Comparison of ENCODE assay signal across 13 cellular contexts in the genomic region with DNA sequence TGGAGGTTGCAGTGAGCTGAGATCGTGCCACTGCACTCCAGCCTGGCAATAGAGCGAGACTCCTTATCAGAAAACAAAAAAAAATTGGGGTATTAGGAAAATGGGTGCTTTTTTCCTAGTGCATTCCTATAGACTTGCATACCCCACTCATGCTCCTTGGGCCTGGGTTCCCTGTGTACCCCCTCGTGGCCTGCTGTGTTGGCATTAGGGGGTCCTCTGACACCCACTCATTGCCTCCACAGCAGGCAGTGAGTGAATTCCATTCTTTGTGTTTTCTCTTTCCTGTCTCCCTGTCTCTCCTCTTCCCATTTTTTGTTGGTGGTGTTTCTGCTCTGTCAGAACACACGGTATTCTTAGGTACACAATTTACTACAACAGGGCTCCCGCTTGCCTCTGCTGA. TPM values are rescaled to one million over a fixed set of nuclear protein-coding genes. Genes with fewer than 3 reads are reported as not detected.
A peak's percentile ranks its signal among the peaks of the same experiment; 100 is the strongest.
DNase-seq lines count a peak whose midpoint lies in the region; ATAC-seq and TF ChIP-seq lines count a peak whose summit lies in the region.
"Had no signal": no experiment of that assay in that cellular context is flagged by ENCODE, and none has a peak within 500 bp of the region (broad histone marks: within the 10 kb centered on the region; RNA-seq: fewer than 3 reads in every experiment).

No MANE protein-coding gene starts in this region.

- no peak for ATAC-seq in activated naive CD4-positive, alpha-beta T cell treated with anti-CD3 and anti-CD28 coated beads, Interleukin-2, amount 50 U/mL, for 72 hours
- ATAC-seq in right cardiac atrium (no peak), GM18861 (IDR thresholded peaks at IDR 0.05; ENCODE audit: unreplicated experiment) (no peak)
- ATAC-seq in stimulated activated memory B cell treated with anti-CD40 and anti-IgM and Interleukin-4, amounts not matched to agents 10 μg/mL and 1 μg/mL and 100 μg/mL, for 72 hours, result no peak

- TF ChIP-seq CTCF in breast epithelium (IDR thresholded peaks at IDR 0.05), result no peak
- TF ChIP-seq CTCF in mammary epithelial cell (conservative IDR thresholded peaks at IDR 0.05 in 1 of 2, IDR thresholded peaks at IDR 0.05 in 1 of 2; ENCODE audit: extremely low read depth in 1 of 2, insufficient read depth in 1 of 2, low read depth in 1 of 2, low read length in 2 of 2), result no peak

- no peaks in the 10 kb centered on the region for H3K9me3 ChIP-seq in breast epithelium
- no peaks in the 10 kb centered on the region for H3K9me3 ChIP-seq in mammary epithelial cell (replicated peaks; ENCODE audit: insufficient read depth, low read length)
- no peaks in the 10 kb centered on the region for H3K9me3 ChIP-seq in right cardiac atrium (ENCODE audit: control insufficient read depth, low read length)
- H3K9me3 ChIP-seq: ovary had no signal

- CTCF ChIA-PET in mammary epithelial cell (lab: Charles Lee; ENCODE audit: low non-redundant PET), result no interaction called here

- peaks cover 24% of the 10 kb centered on the region for H3K4me1 Mint-ChIP-seq in stimulated activated memory B cell treated with anti-CD40 and anti-IgM and Interleukin-4, amounts not matched to agents 10 μg/mL and 1 μg/mL and 100 μg/mL, for 72 hours

- H2AFZ ChIP-seq in mammary epithelial cell (ENCODE audit: low read depth, low read length), result no peak overlapping the region

- 94% methylated on average over 5 of the region's 5 CpGs for WGBS in mammary epithelial cell (ENCODE audit: low coverage, missing lambda C conversion rate)
- WGBS in right cardiac atrium, result 85% methylated on average over 5 of the region's 5 CpGs

- dilution Hi-C loops in mammary epithelial cell (cut with HindIII; ENCODE audit: low sequenced_read_pairs), result no loop called here

- H3K27ac ChIP-seq in breast epithelium (peak overlapping the region; percentile 33 to 35), mammary epithelial cell (ENCODE audit: insufficient read depth, low read depth, low read length) (no peak overlapping the region), right cardiac atrium (ENCODE audit: low read length) (peak overlapping the region; percentile 84)
- H3K27ac ChIP-seq: ovary had no signal

- peak overlapping the region; percentile 73 to 96 for H3K27ac Mint-ChIP-seq in activated naive CD4-positive, alpha-beta T cell treated with anti-CD3 and anti-CD28 coated beads, Interleukin-2, amount 50 U/mL, for 72 hours
- peak overlapping the region; percentile 30 for H3K27ac Mint-ChIP-seq in stimulated activated memory B cell treated with anti-CD40 and anti-IgM and Interleukin-4, amounts not matched to agents 10 μg/mL and 1 μg/mL and 100 μg/mL, for 72 hours
- H3K27ac Mint-ChIP-seq: stimulated activated naive B cell treated with anti-CD40 and anti-IgM and Interleukin-4, amounts not matched to agents 10 μg/mL and 1 μg/mL and 100 μg/mL, for 72 hours had no signal

- H3K4me1 ChIP-seq in breast epithelium (peaks cover 0 to 7% of the 10 kb centered on the region in 2 donors), mammary epithelial cell (ENCODE audit: insufficient read depth, low read length) (no peaks in the 10 kb centered on the region), right cardiac atrium (ENCODE audit: control insufficient read depth, insufficient read depth, low read length) (peaks cover 6% of the 10 kb centered on the region)

- in situ Hi-C loops in mammary epithelial cell (cut with MboI; ENCODE audit: low sequenced_read_pairs in 2 of 2), result no loop called here

- peaks cover 0 to 4% of the 10 kb centered on the region in 2 donors for H3K9me3 Mint-ChIP-seq in activated naive CD4-positive, alpha-beta T cell treated with anti-CD3 and anti-CD28 coated beads, Interleukin-2, amount 50 U/mL, for 72 hours
- no peaks in the 10 kb centered on the region for H3K9me3 Mint-ChIP-seq in stimulated activated memory B cell treated with anti-CD40 and anti-IgM and Interleukin-4, amounts not matched to agents 10 μg/mL and 1 μg/mL and 100 μg/mL, for 72 hours
- H3K9me3 Mint-ChIP-seq: stimulated activated naive B cell treated with anti-CD40 and anti-IgM and Interleukin-4, amounts not matched to agents 10 μg/mL and 1 μg/mL and 100 μg/mL, for 72 hours had no signal

- H3K36me3 Mint-ChIP-seq in activated naive CD4-positive, alpha-beta T cell treated with anti-CD3 and anti-CD28 coated beads, Interleukin-2, amount 50 U/mL, for 72 hours, result peaks cover 4 to 19% of the 10 kb centered on the region in 2 donors
- peaks cover 32% of the 10 kb centered on the region for H3K36me3 Mint-ChIP-seq in stimulated activated memory B cell treated with anti-CD40 and anti-IgM and Interleukin-4, amounts not matched to agents 10 μg/mL and 1 μg/mL and 100 μg/mL, for 72 hours

- DNase-seq in breast epithelium (ENCODE audit: low spot score in 2 of 2), result peak in 1 of 2 donors; percentile 12
- no peak for DNase-seq in mammary epithelial cell
- no peak for DNase-seq in activated naive CD4-positive, alpha-beta T cell treated with anti-CD3 and anti-CD28 coated beads, Interleukin-2, amount 50 U/mL, for 72 hours (ENCODE audit: low spot score in 2 of 2)
- no peak for DNase-seq in right cardiac atrium
- DNase-seq in stimulated activated CD4-positive, alpha-beta T cell treated with anti-CD3 and anti-CD28 coated beads, Interleukin-4, amount 100 ng/mL, for 4 hours, result no peak
- no peak for DNase-seq in dedifferentiated amniotic fluid mesenchymal stem cell (ENCODE audit: extremely low spot score)
- DNase-seq: DMS53; effector CD8-positive, alpha-beta T cell; NCI-H2107; stimulated activated naive B cell treated with anti-CD40 and anti-IgM and Interleukin-4, amounts not matched to agents 10 μg/mL and 1 μg/mL and 100 μg/mL, for 72 hours had no signal

- intact Hi-C loops in breast epithelium (cut with DNase I; ENCODE audit: low total_unique reads) (no loop called here), mammary epithelial cell (cut with micrococcal nuclease) (no loop called here), right cardiac atrium (cut with DNase I) (no loop called here)

- no peaks in the 10 kb centered on the region for H4K20me1 ChIP-seq in mammary epithelial cell (ENCODE audit: insufficient read depth, low read length)

- no peaks in the 10 kb centered on the region for H3K36me3 ChIP-seq in breast epithelium
- peaks cover 5% of the 10 kb centered on the region for H3K36me3 ChIP-seq in mammary epithelial cell (ENCODE audit: insufficient read depth, low read length)
- H3K36me3 ChIP-seq: ovary had no signal

- H3K27me3 Mint-ChIP-seq in stimulated activated memory B cell treated with anti-CD40 and anti-IgM and Interleukin-4, amounts not matched to agents 10 μg/mL and 1 μg/mL and 100 μg/mL, for 72 hours, result no peaks in the 10 kb centered on the region
- H3K27me3 Mint-ChIP-seq: stimulated activated naive B cell treated with anti-CD40 and anti-IgM and Interleukin-4, amounts not matched to agents 10 μg/mL and 1 μg/mL and 100 μg/mL, for 72 hours had no signal

- no peak overlapping the region for H3K9ac ChIP-seq in mammary epithelial cell (ENCODE audit: insufficient read depth, low read length)

- H3K4me3 ChIP-seq in breast epithelium (no peak overlapping the region), mammary epithelial cell (replicated peaks in 1 of 3; ENCODE audit: insufficient read depth in 1 of 3, low read depth in 2 of 3, low read length in 3 of 3) (no peak overlapping the region), right cardiac atrium (ENCODE audit: low read length) (no peak overlapping the region)
- H3K4me3 ChIP-seq: ovary had no signal

- no peak for TF ChIP-seq POLR2A in breast epithelium (IDR thresholded peaks at IDR 0.05)

- no peak overlapping the region for H3K4me2 ChIP-seq in mammary epithelial cell (ENCODE audit: insufficient read depth, low read depth, low read length)

- peaks cover 16% of the 10 kb centered on the region for H3K79me2 ChIP-seq in mammary epithelial cell (ENCODE audit: insufficient read depth, low read length)

- no TSS peak for BruUV-seq in mammary epithelial cell (replicated peaks; lab: Mats Ljungman, UMichigan)

- H3K4me3 Mint-ChIP-seq in stimulated activated memory B cell treated with anti-CD40 and anti-IgM and Interleukin-4, amounts not matched to agents 10 μg/mL and 1 μg/mL and 100 μg/mL, for 72 hours, result no peak overlapping the region
- H3K4me3 Mint-ChIP-seq: stimulated activated naive B cell treated with anti-CD40 and anti-IgM and Interleukin-4, amounts not matched to agents 10 μg/mL and 1 μg/mL and 100 μg/mL, for 72 hours had no signal

- H3K27me3 ChIP-seq in breast epithelium (no peaks in the 10 kb centered on the region), mammary epithelial cell (ENCODE audit: insufficient read depth, low read length) (no peaks in the 10 kb centered on the region), right cardiac atrium (ENCODE audit: control insufficient read depth, insufficient read depth) (no peaks in the 10 kb centered on the region)
- H3K27me3 ChIP-seq: ovary had no signal

RNA-seq across cellular contexts. Expression of gene TNIP2, which starts 42.8 kb away (rescaled TPM):
- total RNA-seq in breast epithelium (10 to 100 TPM; 46.4 to 73.4 (median 64.2) TPM), mammary epithelial cell (10 to 100 TPM; 21.8 to 32.5 TPM), right cardiac atrium (10 to 100 TPM; 20.2 to 28.0 (median 24.6) TPM)
- polyA plus RNA-seq in mammary epithelial cell (22.9 TPM), right cardiac atrium (24.9 TPM)
- polyA minus RNA-seq in mammary epithelial cell, result 10.9 TPM
- 10 to 100 TPM; 48.9 to 75.5 TPM for total RNA-seq in activated naive CD4-positive, alpha-beta T cell treated with anti-CD3 and anti-CD28 coated beads, Interleukin-2, amount 50 U/mL, for 72 hours
